In genomic region chr16:78300469-78300868, GRCh38 we compare ENCODE assay signal across 5 cellular contexts.
"Had no signal": no experiment of that assay in that cellular context is flagged by ENCODE, and none has a peak within 500 bp of the region (broad histone marks: within the 10 kb centered on the region; RNA-seq: fewer than 3 reads in every experiment).

No MANE protein-coding gene starts in this region.

- ATAC-seq: K562 had no signal

- H3K4me3 ChIP-seq: K562 had no signal

- FAIRE-seq: K562 had no signal

- DNase-seq: IMR-90, KBM-7, KG1 had no signal

- H3K27ac ChIP-seq: HL-60 had no signal
